ENCODE assay signal across 22 cellular contexts in genomic region chr2:238408615-238409340, GRCh38. TPM values are rescaled to one million over a fixed set of nuclear protein-coding genes. Genes with fewer than 3 reads are reported as not detected.
DNase-seq lines count a peak whose midpoint lies in the region; ATAC-seq, FAIRE-seq and TF ChIP-seq lines count a peak whose summit lies in the region.
"Had no signal": no experiment of that assay in that cellular context is flagged by ENCODE, and none has a peak within 500 bp of the region (broad histone marks: within the 10 kb centered on the region; RNA-seq: fewer than 3 reads in every experiment).

No MANE protein-coding gene starts in this region.

- H3K36me3 ChIP-seq in heart right ventricle (peaks cover 0 to 9% (median 0%) of the 10 kb centered on the region in 9 donors), IMR-90 (ENCODE audit: control insufficient read depth, insufficient read depth, low read length) (peaks cover 2% of the 10 kb centered on the region; the same call in 1 of the 2 replicates), H1 (ENCODE audit: control insufficient read depth in 2 of 4, insufficient read depth in 4 of 4, low read length in 3 of 4) (no peaks in the 10 kb centered on the region), tibial artery (no peaks in the 10 kb centered on the region)
- H3K36me3 ChIP-seq: HAP-1 had no signal

- H2BK5ac ChIP-seq in IMR-90 (ENCODE audit: low read depth, low read length, poor library complexity, severe bottlenecking) (no peak overlapping the region), H1 (ENCODE audit: low read depth, low read length) (no peak overlapping the region)

- no peak for TF ChIP-seq EP300 in H1 (IDR thresholded peaks at IDR 0.05; ENCODE audit: borderline replicate concordance in 1 of 2, low read depth in 2 of 2, low read length in 2 of 2)

- no peaks in the 10 kb centered on the region for H3K79me2 ChIP-seq in H1 (ENCODE audit: control insufficient read depth in 1 of 2, insufficient read depth in 2 of 2, low read length in 2 of 2)

- no peak overlapping the region for H3K14ac ChIP-seq in IMR-90 (replicated peaks; ENCODE audit: low read depth, low read length)
- H3K14ac ChIP-seq in H1 (ENCODE audit: insufficient read length), result no peak overlapping the region

- WGBS in heart right ventricle, 2 donors, result 69 to 70% methylated on average over 17 of the region's 17 CpGs
- WGBS in IMR-90 (ENCODE audit: extremely low coverage in 2 of 2, insufficient read length in 1 of 2), 2 experiments, result 95% methylated on average over 8 of the region's 17 CpGs; no CpG with 5 or more reads in 1 of the 2 experiments
- 85% methylated on average over 17 of the region's 17 CpGs; no CpG with 5 or more reads in 1 of the 2 experiments for WGBS in H1 (ENCODE audit: extremely low coverage in 1 of 2, insufficient coverage in 1 of 2, insufficient read length in 1 of 2, insufficient replicate concordance in 2 of 2, low coverage in 1 of 2, low lambda C conversion rate in 2 of 2, missing lambda C conversion rate in 1 of 2), 2 experiments

- peak overlapping the region; percentile 17 for H2AK9ac ChIP-seq in IMR-90 (replicated peaks; ENCODE audit: low read depth, low read length, poor library complexity)

- no peak for FAIRE-seq in H1 (lab: Jason Lieb, UNC)
- FAIRE-seq: G401.6, HTR-8/SVneo had no signal

- H3K9ac ChIP-seq in IMR-90 (ENCODE audit: low read depth, low read length), result no peak overlapping the region
- no peak overlapping the region; a peak in 1 of 7 replicates for H3K9ac ChIP-seq in H1 (replicated peaks in 1 of 4; ENCODE audit: extremely low read depth in 1 of 4, low read depth in 3 of 4, low read length in 3 of 4)

- in situ Hi-C loops in IMR-90 (cut with MboI; ENCODE audit: low sequenced_read_pairs), result no loop called here

- H4K20me1 ChIP-seq in IMR-90 (ENCODE audit: insufficient read depth, low read length), result no peaks in the 10 kb centered on the region
- H4K20me1 ChIP-seq in H1 (replicated peaks in 1 of 2; ENCODE audit: control insufficient read depth in 1 of 2, insufficient read depth in 2 of 2, low read length in 2 of 2), result no peaks in the 10 kb centered on the region

- H3K9me3 ChIP-seq in heart right ventricle (no peaks in the 10 kb centered on the region), IMR-90 (ENCODE audit: control insufficient read depth, insufficient read depth, low read length) (no peaks in the 10 kb centered on the region), H1 (ENCODE audit: insufficient read depth in 2 of 2, low read depth in 1 of 2, low read length in 1 of 2) (no peaks in the 10 kb centered on the region), tibial artery (no peaks in the 10 kb centered on the region)
- H3K9me3 ChIP-seq: HAP-1 had no signal

- TF ChIP-seq POLR2A in IMR-90 (IDR thresholded peaks at IDR 0.05; ENCODE audit: low read depth, low read length) (no peak), H1 (IDR thresholded peaks at IDR 0.05; ENCODE audit: control extremely low read depth in 1 of 2, low read depth in 2 of 2, low read length in 2 of 2) (no peak)

- H3K4me2 ChIP-seq in IMR-90 (ENCODE audit: low read depth, low read length), result no peak overlapping the region
- H3K4me2 ChIP-seq in H1 (ENCODE audit: insufficient read depth in 1 of 2, low read depth in 2 of 2, low read length in 2 of 2), result no peak overlapping the region; a peak in 1 of 4 replicates

- intact Hi-C loops in heart right ventricle (cut with DNase I), result no loop called here
- intact Hi-C loops in cardiac septum (cut with DNase I), result no loop called here
- intact Hi-C loops in IMR-90 (cut with micrococcal nuclease), result no loop called here
- intact Hi-C loops in tibial artery (cut with DNase I; ENCODE audit: low total_unique reads), result no loop called here

- H2AK5ac ChIP-seq in IMR-90 (ENCODE audit: low read depth, low read length) (no peak overlapping the region), H1 (ENCODE audit: low read depth, low read length) (no peak overlapping the region)

- H4K91ac ChIP-seq in IMR-90 (ENCODE audit: insufficient read depth, low read depth, low read length), result no peak overlapping the region
- no peak overlapping the region for H4K91ac ChIP-seq in H1 (replicated peaks; ENCODE audit: insufficient read length, low read length)

- H3K27me3 ChIP-seq in heart right ventricle (peaks cover 0 to 4% (median 0%) of the 10 kb centered on the region in 7 donors), IMR-90 (ENCODE audit: control insufficient read depth, insufficient read depth, low read length) (no peaks in the 10 kb centered on the region), H1 (replicated peaks in 1 of 4; ENCODE audit: control insufficient read depth in 3 of 4, extremely low read depth in 1 of 4, insufficient read depth in 3 of 4, low read length in 3 of 4) (no peaks in the 10 kb centered on the region), tibial artery (no peaks in the 10 kb centered on the region)

- ATAC-seq in heart right ventricle, result peak in 6 of 8 donors; percentile 29 to 69 (median 48)
- ATAC-seq in IMR-90 (ENCODE audit: low read depth), result no peak

- dilution Hi-C loops in IMR-90 (cut with HindIII; ENCODE audit: low sequenced_read_pairs, unreplicated experiment), result no loop called here

- H4K5ac ChIP-seq in IMR-90 (ENCODE audit: low read depth, low read length) (no peak overlapping the region), H1 (ENCODE audit: insufficient read length, low read depth, low read length) (no peak overlapping the region)

- no peak for TF ChIP-seq CTCF in heart right ventricle (IDR thresholded peaks at IDR 0.05)
- no peak for TF ChIP-seq CTCF in IMR-90 (conservative IDR thresholded peaks at IDR 0.05; ENCODE audit: low read depth, low read length)
- 0 out of 4 replicates have a peak, but pooled peaks of 1 of the 3 experiments have one; percentile 3 for TF ChIP-seq CTCF in H1 (IDR thresholded peaks at IDR 0.05; ENCODE audit: control extremely low read depth in 1 of 3, insufficient read depth in 1 of 3, low read depth in 1 of 3, low read length in 3 of 3)
- TF ChIP-seq CTCF in tibial artery (IDR thresholded peaks at IDR 0.05), result peak; percentile 8 to 10

- no peak overlapping the region for H3K23ac ChIP-seq in IMR-90 (ENCODE audit: low read depth, low read length)
- H3K23ac ChIP-seq in H1 (ENCODE audit: insufficient read length), result no peak overlapping the region

- no peak overlapping the region for H3K4me3 ChIP-seq in heart right ventricle
- H3K4me3 ChIP-seq in IMR-90 (ENCODE audit: insufficient read depth, low read depth, low read length), result no peak overlapping the region
- no peak overlapping the region for H3K4me3 ChIP-seq in H1 (ENCODE audit: extremely low read depth in 1 of 4, insufficient read depth in 2 of 4, low read depth in 3 of 4, low read length in 4 of 4)
- peak overlapping the region; percentile 17 to 25 for H3K4me3 ChIP-seq in tibial artery
- H3K4me3 ChIP-seq: HAP-1, SK-N-MC had no signal

- peaks cover 3% of the 10 kb centered on the region; the same call in 1 of the 2 replicates for H3K9me1 ChIP-seq in IMR-90 (ENCODE audit: insufficient read depth, low read length)

- TF ChIP-seq RAD21 in IMR-90 (IDR thresholded peaks at IDR 0.05; ENCODE audit: low read length) (no peak), H1 (IDR thresholded peaks at IDR 0.05 in 1 of 2, conservative IDR thresholded peaks at IDR 0.05 in 1 of 2; ENCODE audit: low read depth in 2 of 2, low read length in 2 of 2) (no peak; a peak in 1 of 4 replicates)

- H3K4me1 ChIP-seq in heart right ventricle (peaks cover 0 to 9% (median 0%) of the 10 kb centered on the region in 9 donors), IMR-90 (ENCODE audit: control insufficient read depth, insufficient read depth, low read length) (no peaks in the 10 kb centered on the region), H1 (replicated peaks in 1 of 4; ENCODE audit: control insufficient read depth in 3 of 4, insufficient read depth in 4 of 4, low read length in 3 of 4) (peaks cover 0 to 11% (median 5%) of the 10 kb centered on the region in 4 experiments; a peak in 5 of 7 replicates), tibial artery (peaks cover 0 to 23% (median 12%) of the 10 kb centered on the region in 4 donors)
- H3K4me1 ChIP-seq: HAP-1 had no signal

- no peak overlapping the region for H2BK12ac ChIP-seq in H1 (ENCODE audit: low read depth, low read length)

- H3K79me1 ChIP-seq in IMR-90 (ENCODE audit: low read depth in 1 of 2, low read length in 2 of 2) (no peaks in the 10 kb centered on the region), H1 (ENCODE audit: low read depth, low read length) (peaks cover 4% of the 10 kb centered on the region; the same call in 1 of the 2 replicates)

- H2AFZ ChIP-seq in IMR-90 (replicated peaks; ENCODE audit: low read length, poor library complexity), result no peak overlapping the region
- H2AFZ ChIP-seq in H1 (ENCODE audit: low read length), result no peak overlapping the region

- CTCF ChIA-PET in IMR-90 (lab: Yijun Ruan, JAX), result interaction anchor here (0.5 kb wide), 1 partner anchor 32 kb away, joined by 3 read pairs; no protein-coding TSS in a partner anchor
- CTCF ChIA-PET in H1 (lab: Charles Lee; ENCODE audit: partially characterized antibody), result interaction anchor here (1.1 to 2.0 kb wide), 5 partner anchors 14 to 51 kb away, joined by 3 to 7 read pairs (median 5); no protein-coding TSS in a partner anchor

- H3K18ac ChIP-seq in IMR-90 (ENCODE audit: low read depth, low read length) (no peak overlapping the region), H1 (ENCODE audit: extremely low read depth, low read length) (no peak overlapping the region; the same call in 1 of the 2 replicates)

- no peak overlapping the region for H3K4ac ChIP-seq in IMR-90 (ENCODE audit: low read depth, low read length)
- no peak overlapping the region for H3K4ac ChIP-seq in H1 (replicated peaks; ENCODE audit: insufficient read length, low read depth, low read length)

- H3K23me2 ChIP-seq in H1 (ENCODE audit: low read depth, low read length), result no peaks in the 10 kb centered on the region

- H2BK120ac ChIP-seq in IMR-90 (ENCODE audit: low read depth, low read length) (no peak overlapping the region), H1 (replicated peaks; ENCODE audit: low read depth, low read length) (no peak overlapping the region)

- POLR2A ChIA-PET in IMR-90 (lab: Charles Lee; ENCODE audit: unreplicated experiment), result no interaction called here
- POLR2A ChIA-PET in H1 (lab: Charles Lee; ENCODE audit: partially characterized antibody), result interaction anchor here (1.2 to 1.9 kb wide), 3 partner anchors 12 to 119 kb away, joined by 3 to 5 read pairs (median 3); no protein-coding TSS in a partner anchor

- H4K8ac ChIP-seq in IMR-90 (ENCODE audit: low read depth in 2 of 2, low read length in 2 of 2) (no peak overlapping the region), H1 (ENCODE audit: extremely low read depth, insufficient read depth, low read length) (no peak overlapping the region)

- H3K56ac ChIP-seq in IMR-90 (ENCODE audit: extremely low read depth, insufficient read depth, low read length), result no peak overlapping the region
- H3K56ac ChIP-seq in H1 (replicated peaks; ENCODE audit: insufficient read length, low read depth, low read length), result peak overlapping the region; percentile 32

- H2BK20ac ChIP-seq in IMR-90 (ENCODE audit: low read depth, low read length), result no peak overlapping the region
- H2BK20ac ChIP-seq in H1 (ENCODE audit: low read length), result no peak overlapping the region

- no TSS peak for BruUV-seq in IMR-90 (replicated peaks; lab: Mats Ljungman, UMichigan)

- DNase-seq in heart right ventricle, result no peak
- no peak for DNase-seq in cardiac septum (ENCODE audit: low spot score)
- DNase-seq in IMR-90, result no peak
- DNase-seq in H1 (ENCODE audit: low read depth in 1 of 2, low spot score in 2 of 2), result no peak
- peak; percentile 51 to 81 for DNase-seq in tibial artery
- no peak for DNase-seq in medulla oblongata (ENCODE audit: extremely low spot score)
- no peak for DNase-seq in cortex of kidney (lab: John Stamatoyannopoulos, UW)
- DNase-seq in RKO (ENCODE audit: low spot score), result no peak
- DNase-seq: DMS153, HFFc6, KG1, MM.1S, NCI-H2029, NCI-H446 treated with DMSO at 0.1 percent for 48 hours, NCI-H526 treated with DMSO at 0.1 percent for 48 hours, SIG-M5, SW 1271 had no signal

- no peak overlapping the region for H2BK15ac ChIP-seq in IMR-90 (ENCODE audit: low read depth, low read length)
- H2BK15ac ChIP-seq in H1 (ENCODE audit: low read length), result no peak overlapping the region

- H3K27ac ChIP-seq in heart right ventricle (no peak overlapping the region), IMR-90 (ENCODE audit: insufficient read depth, low read length) (no peak overlapping the region), H1 (ENCODE audit: low read depth, low read length) (no peak overlapping the region), tibial artery (peak overlapping the region; percentile 45 to 52)
- H3K27ac ChIP-seq: RWPE1, SK-N-MC had no signal

RNA-seq across cellular contexts. Expression of gene ASB1, which starts 17.9 kb away (rescaled TPM):
- 10 to 100 TPM; 31.4 to 61.5 (median 51.2) TPM for total RNA-seq in heart right ventricle
- 10 to 100 TPM; 32.0 to 41.9 TPM for polyA plus RNA-seq in heart right ventricle
- 54.8 TPM for total RNA-seq in cardiac septum
- 21.4 and 23.5 TPM in 2 replicates for total RNA-seq in IMR-90 (2012; rRNA removed)
- polyA plus RNA-seq in IMR-90 (2012; rRNA removed), result 37.3 and 39.6 TPM in 2 replicates
- 29.3 and 37.4 TPM in 2 replicates for polyA plus RNA-seq in IMR-90 (2012; cell fraction: cytosol; rRNA removed)
- polyA plus RNA-seq in IMR-90 (2012; cell fraction: nucleus; rRNA removed; ENCODE audit: low replicate concordance), result 61.9 and 87.8 TPM in 2 replicates
- total RNA-seq in H1 (2021; fragmentation: NEBNext Ultra II Directional; extraction: Animal tissue kit (Norgen Biotek cat#: 25700)), result 32.7 and 36.0 TPM in 2 replicates
- polyA plus RNA-seq in H1 (2011; rRNA removed), result 24.1 and 34.4 TPM in 2 replicates
- 30.8 TPM for polyA plus RNA-seq in H1 (2011; cell fraction: cytosol; rRNA removed)
- 37.4 TPM for polyA plus RNA-seq in H1 (2011; cell fraction: nucleus; rRNA removed)
- 24.1 to 36.1 TPM (median 28.9 TPM) in 4 replicates for polyA plus RNA-seq in H1 (2012, experiment 1 of 2)
- polyA plus RNA-seq in H1 (2012, experiment 2 of 2), result 15.8 TPM
- polyA plus RNA-seq in H1 (2013, experiment 1 of 2), result 17.5 TPM
- 18.9 TPM for polyA plus RNA-seq in H1 (2013, experiment 2 of 2)
- polyA minus RNA-seq in H1 (2011; rRNA and poly(A)+ RNA removed), result 15.8 and 21.2 TPM in 2 replicates
- 21.2 TPM for polyA minus RNA-seq in H1 (2011; cell fraction: cytosol; rRNA and poly(A)+ RNA removed)
- 23.1 TPM for polyA minus RNA-seq in H1 (2011; cell fraction: nucleus; rRNA and poly(A)+ RNA removed)

Comparison
In these comparisons a context has a peak if more than half of its experiments do, and no peak if none do; other contexts are left out.
1. DNase-seq: peak in tibial artery (2 of 2); none in heart right ventricle (0 of 2), cardiac septum (single experiment), IMR-90 (single experiment), H1 (0 of 2), medulla oblongata (single experiment), cortex of kidney (single experiment) and RKO (single experiment).
2. H3K27ac ChIP-seq: peak in tibial artery (2 of 2); none in heart right ventricle (0 of 10), IMR-90 (single experiment) and H1 (single experiment).
3. H3K4me3 ChIP-seq: peak in tibial artery (2 of 2); none in heart right ventricle (0 of 10), IMR-90 (single experiment) and H1 (0 of 4).
4. CTCF ChIP-seq: peak in tibial artery (2 of 2); none in heart right ventricle (0 of 9) and IMR-90 (single experiment).